ENCODE assay signal across 9 cellular contexts in genomic region chr11:35111171-35112055, GRCh38. TPM values are rescaled to one million over a fixed set of nuclear protein-coding genes. Genes with fewer than 3 reads are reported as not detected.
A peak's percentile ranks its signal among the peaks of the same experiment; 100 is the strongest.
DNase-seq lines count a peak whose midpoint lies in the region; ATAC-seq and TF ChIP-seq lines count a peak whose summit lies in the region.
"Had no signal": no experiment of that assay in that cellular context is flagged by ENCODE, and none has a peak within 500 bp of the region (broad histone marks: within the 10 kb centered on the region; RNA-seq: fewer than 3 reads in every experiment).

No MANE protein-coding gene starts in this region.

- H3K4me3 ChIP-seq in fibroblast of the aortic adventitia (ENCODE audit: low read depth, low read length) = no peak overlapping the region
- no peak overlapping the region for H3K4me3 ChIP-seq in suprapubic skin
- H3K4me3 ChIP-seq in BE2C (ENCODE audit: low read depth, low read length) = no peak overlapping the region

- TF ChIP-seq EP300 in suprapubic skin (IDR thresholded peaks at IDR 0.05) = no peak

- H3K9me3 ChIP-seq in suprapubic skin (no peaks in the 10 kb centered on the region), BE2C (no peaks in the 10 kb centered on the region)

- H3K27me3 ChIP-seq in suprapubic skin = no peaks in the 10 kb centered on the region
- H3K27me3 ChIP-seq in BE2C = no peaks in the 10 kb centered on the region

- H3K27ac ChIP-seq in suprapubic skin = peak overlapping the region; percentile 74

- H3K9me3 Mint-ChIP-seq in activated naive CD4-positive, alpha-beta T cell treated with anti-CD3 and anti-CD28 coated beads, Interleukin-2, amount 50 U/mL, for 24 hours = no peaks in the 10 kb centered on the region
- H3K9me3 Mint-ChIP-seq in activated T-cell treated with anti-CD3 and anti-CD28 coated beads, Interleukin-2, amount 50 U/mL, for 4 hours = no peaks in the 10 kb centered on the region

- H3K36me3 ChIP-seq in suprapubic skin = no peaks in the 10 kb centered on the region
- no peaks in the 10 kb centered on the region for H3K36me3 ChIP-seq in BE2C

- no peaks in the 10 kb centered on the region for H3K27me3 Mint-ChIP-seq in activated naive CD4-positive, alpha-beta T cell treated with anti-CD3 and anti-CD28 coated beads, Interleukin-2, amount 50 U/mL, for 24 hours
- H3K27me3 Mint-ChIP-seq in activated T-cell treated with anti-CD3 and anti-CD28 coated beads, Interleukin-2, amount 50 U/mL, for 4 hours (ENCODE audit: low read depth) = no peaks in the 10 kb centered on the region

- 52% methylated on average over 4 of the region's 4 CpGs for WGBS in suprapubic skin

- H3K4me1 Mint-ChIP-seq in activated naive CD4-positive, alpha-beta T cell treated with anti-CD3 and anti-CD28 coated beads, Interleukin-2, amount 50 U/mL, for 24 hours = peaks cover 47% of the 10 kb centered on the region
- peaks cover 56% of the 10 kb centered on the region for H3K4me1 Mint-ChIP-seq in activated T-cell treated with anti-CD3 and anti-CD28 coated beads, Interleukin-2, amount 50 U/mL, for 4 hours (ENCODE audit: low read depth)

- ATAC-seq in activated T-cell treated with anti-CD3 and anti-CD28 coated beads, Interleukin-2, amount 50 U/mL, for 4 hours = no peak

- H3K27ac Mint-ChIP-seq in activated naive CD4-positive, alpha-beta T cell treated with anti-CD3 and anti-CD28 coated beads, Interleukin-2, amount 50 U/mL, for 24 hours = peak overlapping the region; percentile 68

- no peak for DNase-seq in activated naive CD4-positive, alpha-beta T cell treated with Interleukin-2 at 50 U/mL for 16 hours
- DNase-seq in SKM-1 treated with dmso at 0.1 percent for 144 hours (lab: John Stamatoyannopoulos, UW; ENCODE audit: unreplicated experiment) (peak; percentile 42), fibroblast of the aortic adventitia (ENCODE audit: low read depth) (peak; percentile 97), suprapubic skin (ENCODE audit: low spot score in 2 of 2) (no peak), NCI-H526 (lab: John Stamatoyannopoulos, UW) (no peak), BE2C (no peak)
- DNase-seq in activated T-cell treated with anti-CD3 and anti-CD28 coated beads, Interleukin-2, amount 50 U/mL, for 4 hours = no peak
- DNase-seq: activated CD4-positive, alpha-beta T cell treated with anti-CD3 and anti-CD28 coated beads for 4 hours had no signal

- H3K4me3 Mint-ChIP-seq in activated naive CD4-positive, alpha-beta T cell treated with anti-CD3 and anti-CD28 coated beads, Interleukin-2, amount 50 U/mL, for 24 hours = no peak overlapping the region
- no peak overlapping the region for H3K4me3 Mint-ChIP-seq in activated T-cell treated with anti-CD3 and anti-CD28 coated beads, Interleukin-2, amount 50 U/mL, for 4 hours

- TF ChIP-seq CTCF in fibroblast of the aortic adventitia (IDR thresholded peaks at IDR 0.05; ENCODE audit: insufficient read depth, low read length) (no peak), suprapubic skin (IDR thresholded peaks at IDR 0.05) (no peak), BE2C (IDR thresholded peaks at IDR 0.05; ENCODE audit: low read depth, low read length) (no peak)

- no peaks in the 10 kb centered on the region for H3K36me3 Mint-ChIP-seq in activated naive CD4-positive, alpha-beta T cell treated with anti-CD3 and anti-CD28 coated beads, Interleukin-2, amount 50 U/mL, for 24 hours
- H3K36me3 Mint-ChIP-seq in activated T-cell treated with anti-CD3 and anti-CD28 coated beads, Interleukin-2, amount 50 U/mL, for 4 hours (ENCODE audit: insufficient read depth) = no peaks in the 10 kb centered on the region

- no peak for TF ChIP-seq POLR2A in suprapubic skin (IDR thresholded peaks at IDR 0.05)

- peaks cover 51% of the 10 kb centered on the region for H3K4me1 ChIP-seq in suprapubic skin
- H3K4me1 ChIP-seq in BE2C = no peaks in the 10 kb centered on the region

RNA-seq across cellular contexts. Expression of gene CD44, which starts 27.6 kb away (rescaled TPM):
- total RNA-seq in fibroblast of the aortic adventitia (ENCODE audit: low replicate concordance) (242 and 458 TPM in 2 replicates), suprapubic skin (1,000 to 10,000 TPM; 1,361 to 2,207 (median 1,502) TPM)
- polyA plus RNA-seq in BE2C (2012; ENCODE audit: insufficient read depth, insufficient read length, low read depth) = 24.4 TPM
- 100 to 1,000 TPM; 468 to 781 (median 646) TPM for total RNA-seq in activated T-cell treated with anti-CD3 and anti-CD28 coated beads, Interleukin-2, amount 50 U/mL, for 4 hours

Comparison
In these comparisons a context has a peak if more than half of its experiments do, and no peak if none do; other contexts are left out.
1. DNase-seq: peak in SKM-1 treated with dmso at 0.1 percent for 144 hours (single experiment) and fibroblast of the aortic adventitia (single experiment); none in activated naive CD4-positive, alpha-beta T cell treated with Interleukin-2 at 50 U/mL for 16 hours (single experiment), suprapubic skin (0 of 2), NCI-H526 (0 of 2), BE2C (single experiment) and activated T-cell treated with anti-CD3 and anti-CD28 coated beads, Interleukin-2, amount 50 U/mL, for 4 hours (single experiment).